In genomic region chr13:51286135-51287002, GRCh38 we compare ENCODE assay signal across 8 cellular contexts. TPM values are rescaled to one million over a fixed set of nuclear protein-coding genes. Genes with fewer than 3 reads are reported as not detected.
A peak's percentile ranks its signal among the peaks of the same experiment; 100 is the strongest.
DNase-seq lines count a peak whose midpoint lies in the region; ATAC-seq and TF ChIP-seq lines count a peak whose summit lies in the region.

No MANE protein-coding gene starts in this region.

- H3K4me3 ChIP-seq in BE2C (ENCODE audit: low read depth, low read length) (no peak overlapping the region), MG63 (no peak overlapping the region), upper lobe of left lung (no peak overlapping the region)

- ATAC-seq in GM19397 (IDR thresholded peaks at IDR 0.05; ENCODE audit: unreplicated experiment) (peak; percentile 79), upper lobe of left lung (ENCODE audit: low FRiP score in 2 of 2) (peak; percentile 47 to 90)

- DNase-seq in BE2C (peak; percentile 87), MG63 (peak; percentile 54), SK-MEL-5 (ENCODE audit: low read depth, low spot score) (peak; percentile 85), glomerular visceral epithelial cell (ENCODE audit: extremely low spot score) (peak; percentile 74), pons (ENCODE audit: low spot score) (peak; percentile 86), upper lobe of left lung (peak; percentile 63 to 91)
- peak; percentile 87 for DNase-seq in activated naive CD4-positive, alpha-beta T cell treated with anti-CD3 and anti-CD28 coated beads for 36 hours

- WGBS in upper lobe of left lung, 2 donors, result 43% methylated on average over 13 of the region's 13 CpGs

- CTCF ChIA-PET in activated naive CD4-positive, alpha-beta T cell treated with anti-CD3 and anti-CD28 coated beads for 36 hours (lab: Charles Lee), result interaction anchor here (0.6 to 7.5 kb wide), 71 partner anchors 8 to 1133 kb away, joined by 3 to 148 read pairs (median 4); no protein-coding TSS in a partner anchor

- H3K9me3 ChIP-seq in BE2C, result no peaks in the 10 kb centered on the region
- H3K9me3 ChIP-seq in MG63, result no peaks in the 10 kb centered on the region
- H3K9me3 ChIP-seq in upper lobe of left lung, result no peaks in the 10 kb centered on the region

- no peaks in the 10 kb centered on the region for H3K9me3 Mint-ChIP-seq in activated naive CD4-positive, alpha-beta T cell treated with anti-CD3 and anti-CD28 coated beads for 36 hours

- TF ChIP-seq CTCF in BE2C (IDR thresholded peaks at IDR 0.05; ENCODE audit: low read depth, low read length) (peak; percentile 99), upper lobe of left lung (IDR thresholded peaks at IDR 0.05) (peak; percentile 70 to 85 (median 84))

- H3K36me3 Mint-ChIP-seq in activated naive CD4-positive, alpha-beta T cell treated with anti-CD3 and anti-CD28 coated beads for 36 hours (ENCODE audit: low read depth), result no peaks in the 10 kb centered on the region

- no peak overlapping the region for H3K27ac ChIP-seq in upper lobe of left lung

- no peaks in the 10 kb centered on the region for H3K4me1 Mint-ChIP-seq in activated naive CD4-positive, alpha-beta T cell treated with anti-CD3 and anti-CD28 coated beads for 36 hours (ENCODE audit: low read depth)

- no peaks in the 10 kb centered on the region for H3K4me1 ChIP-seq in BE2C
- H3K4me1 ChIP-seq in upper lobe of left lung, result no peaks in the 10 kb centered on the region

- intact Hi-C loops in activated naive CD4-positive, alpha-beta T cell treated with anti-CD3 and anti-CD28 coated beads for 36 hours (cut with micrococcal nuclease), result loop anchor here (1.0 to 2.0 kb wide), 4 partner anchors 64 to 510 kb away; partner anchors contain the start of gene FAM124A

- H3K36me3 ChIP-seq in BE2C (no peaks in the 10 kb centered on the region), MG63 (no peaks in the 10 kb centered on the region), upper lobe of left lung (no peaks in the 10 kb centered on the region)

- H3K27me3 ChIP-seq in BE2C (no peaks in the 10 kb centered on the region), MG63 (no peaks in the 10 kb centered on the region), upper lobe of left lung (no peaks in the 10 kb centered on the region)

- H3K27ac Mint-ChIP-seq in activated naive CD4-positive, alpha-beta T cell treated with anti-CD3 and anti-CD28 coated beads for 36 hours, result no peak overlapping the region

- no peak for TF ChIP-seq EP300 in upper lobe of left lung (IDR thresholded peaks at IDR 0.05)

- no peak for TF ChIP-seq POLR2A in upper lobe of left lung (IDR thresholded peaks at IDR 0.05)

- in situ Hi-C loops in SK-MEL-5 (cut with HindIII; ENCODE audit: low pct_unique_long_range_greater_than_20kb, low sequenced_read_pairs), result no loop called here

- no peaks in the 10 kb centered on the region for H3K27me3 Mint-ChIP-seq in activated naive CD4-positive, alpha-beta T cell treated with anti-CD3 and anti-CD28 coated beads for 36 hours (ENCODE audit: low read depth)

- H3K4me3 Mint-ChIP-seq in activated naive CD4-positive, alpha-beta T cell treated with anti-CD3 and anti-CD28 coated beads for 36 hours, result no peak overlapping the region

RNA-seq across cellular contexts. Expression of gene SERPINE3, which starts 53.1 kb away (rescaled TPM):
- polyA plus RNA-seq in BE2C (2012; ENCODE audit: insufficient read depth, insufficient read length, low read depth), result not detected
- not detected in 2 replicates for total RNA-seq in MG63 (2014; rRNA removed; shearing (Covaris generic); ENCODE audit: low replicate concordance)
- total RNA-seq in SK-MEL-5 (2014; rRNA removed; shearing (Covaris generic)), result not detected in 2 replicates
- 0.26 TPM in 1 of 2 replicates, not detected in the other for polyA plus RNA-seq in SK-MEL-5 (2015; cell fraction: cytosol; rRNA removed)
- not detected in 2 replicates for polyA plus RNA-seq in SK-MEL-5 (2015; cell fraction: nucleus; rRNA removed)
- not detected for total RNA-seq in activated naive CD4-positive, alpha-beta T cell treated with anti-CD3 and anti-CD28 coated beads for 36 hours
- not detected for total RNA-seq in upper lobe of left lung
